Comparison of ENCODE assay signal across 8 cellular contexts in the genomic region with DNA sequence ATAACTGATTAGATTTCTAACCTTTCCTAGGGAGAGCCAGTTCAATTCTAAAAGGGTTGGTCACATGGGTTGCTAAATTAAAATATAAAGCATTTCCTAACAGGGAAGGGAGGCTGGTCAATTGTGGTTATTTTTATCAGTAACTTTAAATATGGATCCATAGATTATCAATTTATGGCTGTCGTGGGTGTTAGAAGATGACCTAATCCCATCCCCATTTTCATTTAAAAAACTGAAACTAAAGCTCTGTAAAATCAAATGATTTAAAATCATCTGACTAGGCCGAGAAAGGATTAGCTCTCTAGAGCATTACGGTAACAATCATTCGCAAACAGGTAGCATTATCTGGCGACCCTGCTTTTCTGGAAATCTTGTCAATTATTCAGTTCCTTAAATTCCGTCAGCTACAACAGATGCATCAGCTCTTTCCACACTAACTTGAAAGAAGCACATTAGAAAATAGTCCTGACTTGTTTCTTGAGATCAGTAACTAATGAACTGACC. TPM values are rescaled to one million over a fixed set of nuclear protein-coding genes. Genes with fewer than 3 reads are reported as not detected.
A peak's percentile ranks its signal among the peaks of the same experiment; 100 is the strongest.
DNase-seq lines count a peak whose midpoint lies in the region; ATAC-seq, FAIRE-seq and TF ChIP-seq lines count a peak whose summit lies in the region.

No MANE protein-coding gene starts in this region.

- H3K4me1 ChIP-seq in kidney (ENCODE audit: control insufficient read depth in 1 of 2, insufficient read depth in 1 of 2, low read depth in 1 of 2, low read length in 2 of 2), result peaks cover 4 to 8% of the 10 kb centered on the region in 2 donors
- peaks cover 35 to 36% of the 10 kb centered on the region in 2 donors for H3K4me1 ChIP-seq in thyroid gland

- H3K27me3 Mint-ChIP-seq in activated CD8-positive, alpha-beta memory T cell treated with anti-CD3 and anti-CD28 coated beads, Interleukin-2, amount 10 ng/mL, durations not matched to agents 7 days and 5 days, result no peaks in the 10 kb centered on the region

- H3K36me3 ChIP-seq in kidney (ENCODE audit: control insufficient read depth in 1 of 2, insufficient read depth in 2 of 2, low read length in 2 of 2) (peaks cover 6 to 14% of the 10 kb centered on the region in 2 donors), thyroid gland (peaks cover 9 to 11% of the 10 kb centered on the region in 2 donors)

- no peaks in the 10 kb centered on the region for H3K9me3 ChIP-seq in kidney (ENCODE audit: control insufficient read depth in 1 of 2, low read length in 2 of 2)
- H3K9me3 ChIP-seq in thyroid gland, result no peaks in the 10 kb centered on the region

- peak overlapping the region; percentile 99 for H3K27ac Mint-ChIP-seq in activated CD8-positive, alpha-beta memory T cell treated with anti-CD3 and anti-CD28 coated beads, Interleukin-2, amount 10 ng/mL, durations not matched to agents 7 days and 5 days
- peak overlapping the region; percentile 97 to 99 for H3K27ac Mint-ChIP-seq in activated naive CD4-positive, alpha-beta T cell treated with anti-CD3 and anti-CD28 coated beads, Interleukin-2, amount 50 U/mL, for 72 hours

- intact Hi-C loops in kidney (cut with DNase I) (no loop called here), thyroid gland (cut with DNase I) (loop anchor here (5.0 to 10.0 kb wide), 2 partner anchors 47 to 51 kb away; a partner anchor contains a TSS)

- TF ChIP-seq POLR2A in thyroid gland (IDR thresholded peaks at IDR 0.05), result no peak

- H3K27ac ChIP-seq in kidney (ENCODE audit: low read depth in 2 of 2, low read length in 2 of 2), result peak overlapping the region; percentile 99 to 100
- peak overlapping the region; percentile 97 to 100 (median 100) for H3K27ac ChIP-seq in thyroid gland

- no peaks in the 10 kb centered on the region for H3K27me3 ChIP-seq in thyroid gland

- no peak for ATAC-seq in activated CD8-positive, alpha-beta memory T cell treated with anti-CD3 and anti-CD28 coated beads, Interleukin-2, amount 10 ng/mL, durations not matched to agents 7 days and 5 days
- ATAC-seq in activated naive CD4-positive, alpha-beta T cell treated with anti-CD3 and anti-CD28 coated beads, Interleukin-2, amount 50 U/mL, for 72 hours, result no peak
- ATAC-seq in GM18498 (IDR thresholded peaks at IDR 0.05; ENCODE audit: unreplicated experiment), result no peak

- H3K4me1 Mint-ChIP-seq in activated CD8-positive, alpha-beta memory T cell treated with anti-CD3 and anti-CD28 coated beads, Interleukin-2, amount 10 ng/mL, durations not matched to agents 7 days and 5 days, result peaks cover 39% of the 10 kb centered on the region

- peak overlapping the region; percentile 76 to 86 for H3K4me3 ChIP-seq in kidney (ENCODE audit: low read length in 2 of 2)
- peak overlapping the region in 2 of 3 donors; percentile 19 to 30 for H3K4me3 ChIP-seq in thyroid gland (replicated peaks in 1 of 3)

- no peaks in the 10 kb centered on the region for H3K9me3 Mint-ChIP-seq in activated CD8-positive, alpha-beta memory T cell treated with anti-CD3 and anti-CD28 coated beads, Interleukin-2, amount 10 ng/mL, durations not matched to agents 7 days and 5 days (ENCODE audit: low read depth)
- H3K9me3 Mint-ChIP-seq in activated naive CD4-positive, alpha-beta T cell treated with anti-CD3 and anti-CD28 coated beads, Interleukin-2, amount 50 U/mL, for 72 hours, result no peaks in the 10 kb centered on the region

- TF ChIP-seq CTCF in kidney (IDR thresholded peaks at IDR 0.05; ENCODE audit: borderline replicate concordance, extremely low read depth, insufficient read depth), result no peak
- no peak for TF ChIP-seq CTCF in thyroid gland (IDR thresholded peaks at IDR 0.05)

- peak overlapping the region; percentile 98 to 99 for H3K9ac ChIP-seq in kidney (ENCODE audit: low read length in 2 of 2)

- peaks cover 39% of the 10 kb centered on the region for H3K36me3 Mint-ChIP-seq in activated CD8-positive, alpha-beta memory T cell treated with anti-CD3 and anti-CD28 coated beads, Interleukin-2, amount 10 ng/mL, durations not matched to agents 7 days and 5 days
- H3K36me3 Mint-ChIP-seq in activated naive CD4-positive, alpha-beta T cell treated with anti-CD3 and anti-CD28 coated beads, Interleukin-2, amount 50 U/mL, for 72 hours, result peaks cover 35 to 42% of the 10 kb centered on the region in 2 donors

- no peak for DNase-seq in activated CD8-positive, alpha-beta memory T cell treated with anti-CD3 and anti-CD28 coated beads, Interleukin-2, amount 10 ng/mL, durations not matched to agents 7 days and 5 days
- DNase-seq in activated CD8-positive, alpha-beta memory T cell treated with anti-CD3 and anti-CD28 coated beads, Interleukin-2, amount 50 U/mL, for 4 hours, result no peak
- no peak for DNase-seq in activated naive CD4-positive, alpha-beta T cell treated with anti-CD3 and anti-CD28 coated beads, Interleukin-2, amount 50 U/mL, for 72 hours (ENCODE audit: low spot score in 2 of 2)
- DNase-seq in kidney (no peak), thyroid gland (no peak), HPDE6-E6E7 (ENCODE audit: extremely low spot score) (no peak), dedifferentiated amniotic fluid mesenchymal stem cell (ENCODE audit: extremely low spot score) (no peak)

- H3K4me3 Mint-ChIP-seq in activated CD8-positive, alpha-beta memory T cell treated with anti-CD3 and anti-CD28 coated beads, Interleukin-2, amount 10 ng/mL, durations not matched to agents 7 days and 5 days, result peak overlapping the region; percentile 93

- CTCF ChIA-PET in activated CD8-positive, alpha-beta memory T cell treated with anti-CD3 and anti-CD28 coated beads, Interleukin-2, amount 10 ng/mL, durations not matched to agents 7 days and 5 days (lab: Charles Lee), result interaction anchor here (0.9 to 1.6 kb wide), 7 partner anchors 9 to 52 kb away, joined by 3 to 9 read pairs (median 4); a partner anchor contains a TSS

- no peak for FAIRE-seq in kidney (lab: Jason Lieb, UNC)

- 16 to 26% methylated on average over 6 of the region's 6 CpGs for WGBS in thyroid gland, 2 donors

RNA-seq across cellular contexts. Expression of a gene that starts 0.9 kb away (rescaled TPM):
- 100 to 1,000 TPM; 298 to 320 TPM for total RNA-seq in activated CD8-positive, alpha-beta memory T cell treated with anti-CD3 and anti-CD28 coated beads, Interleukin-2, amount 10 ng/mL, durations not matched to agents 7 days and 5 days
- total RNA-seq in activated naive CD4-positive, alpha-beta T cell treated with anti-CD3 and anti-CD28 coated beads, Interleukin-2, amount 50 U/mL, for 72 hours, result 100 to 1,000 TPM; 259 to 273 TPM
- total RNA-seq in kidney, result 173 TPM
- polyA plus RNA-seq in kidney (ENCODE audit: insufficient read depth, low read depth, low replicate concordance), result 156 TPM
- total RNA-seq in thyroid gland, result 100 to 1,000 TPM in 1 of 4 donors, 10 to 100 TPM in 3; 80.3 to 115 (median 82.3) TPM

RNA-seq across cellular contexts. Expression of a gene that starts 52.9 kb away (rescaled TPM):
- 10 to 100 TPM; 56.5 to 58.9 TPM for total RNA-seq in activated CD8-positive, alpha-beta memory T cell treated with anti-CD3 and anti-CD28 coated beads, Interleukin-2, amount 10 ng/mL, durations not matched to agents 7 days and 5 days
- total RNA-seq in activated naive CD4-positive, alpha-beta T cell treated with anti-CD3 and anti-CD28 coated beads, Interleukin-2, amount 50 U/mL, for 72 hours, result 10 to 100 TPM; 44.7 to 82.2 TPM
- total RNA-seq in kidney (149 TPM), thyroid gland (100 to 1,000 TPM; 139 to 157 (median 144) TPM)
- polyA plus RNA-seq in kidney (ENCODE audit: insufficient read depth, low read depth, low replicate concordance), result 105 TPM
